9 cellular contexts compared by ENCODE assay signal in genomic region chr2:55779459-55780421, GRCh38.
DNase-seq lines count a peak whose midpoint lies in the region; ATAC-seq and TF ChIP-seq lines count a peak whose summit lies in the region.
"Had no signal": no experiment of that assay in that cellular context is flagged by ENCODE, and none has a peak within 500 bp of the region (broad histone marks: within the 10 kb centered on the region; RNA-seq: fewer than 3 reads in every experiment).

No MANE protein-coding gene starts in this region.

- H4K20me1 ChIP-seq in PC-9 (ENCODE audit: insufficient read depth): no peaks in the 10 kb centered on the region

- H3K36me3 ChIP-seq in PC-9 (ENCODE audit: low read depth) (no peaks in the 10 kb centered on the region), skeletal muscle satellite cell (ENCODE audit: insufficient read depth, low read length) (no peaks in the 10 kb centered on the region)

- TSS peak; percentile 86 for BruUV-seq in PC-9 (replicated peaks; lab: Mats Ljungman, UMichigan)

- POLR2A ChIA-PET in PC-9 (lab: Charles Lee; ENCODE audit: unreplicated experiment): no interaction called here

- H3K9me2 ChIP-seq in PC-9 (ENCODE audit: insufficient read depth): no peaks in the 10 kb centered on the region; the same call in none of the 2 replicates

- H3K4me3 ChIP-seq in PC-9 (no peak overlapping the region), skeletal muscle satellite cell (ENCODE audit: low read length) (no peak overlapping the region)

- H3K79me2 ChIP-seq in PC-9 (ENCODE audit: low read depth): no peaks in the 10 kb centered on the region

- H3K27ac ChIP-seq in PC-9: 0 out of 2 replicates have a peak overlapping the region, but pooled peaks have one; percentile 9
- H3K27ac ChIP-seq in epithelial cell of prostate: peak overlapping the region; percentile 92

- DNase-seq in PC-9 (peak; percentile 60 to 87), epithelial cell of prostate (ENCODE audit: low read depth, low spot score) (peak; percentile 89), head of caudate nucleus (no peak), NCI-H1092 (lab: John Stamatoyannopoulos, UW) (no peak), NCI-H526 treated with DMSO at 0.1 percent for 48 hours (lab: John Stamatoyannopoulos, UW) (no peak), DMS 273 (lab: John Stamatoyannopoulos, UW; ENCODE audit: unreplicated experiment) (no peak)
- DNase-seq: occipital lobe had no signal

- peaks cover 15% of the 10 kb centered on the region for H3K4me1 ChIP-seq in PC-9 (replicated peaks; ENCODE audit: insufficient read depth)
- peaks cover 18% of the 10 kb centered on the region for H3K4me1 ChIP-seq in skeletal muscle satellite cell (ENCODE audit: control insufficient read depth, insufficient read depth, low read length)

- H3F3A ChIP-seq in PC-9 (ENCODE audit: insufficient read depth, low read depth): 0 out of 2 replicates have a peak, but pooled peaks cover 4% of the 10 kb centered on the region

- no peak for TF ChIP-seq CTCF in PC-9 (conservative IDR thresholded peaks at IDR 0.05)

- intact Hi-C loops in PC-9 (cut with micrococcal nuclease; ENCODE audit: unreplicated experiment) (loop anchor here (2.0 kb wide), 1 partner anchor 83 kb away; no protein-coding TSS in a partner anchor), head of caudate nucleus (cut with DNase I) (no loop called here)

- peaks cover 4% of the 10 kb centered on the region; the same call in 1 of the 2 replicates for H3K9me3 ChIP-seq in PC-9 (ENCODE audit: insufficient read depth, low read depth)
- H3K9me3 ChIP-seq in skeletal muscle satellite cell (replicated peaks; ENCODE audit: low read length): no peaks in the 10 kb centered on the region

- CTCF ChIA-PET in PC-9 (lab: Charles Lee): interaction anchor here (1.2 kb wide), 1 partner anchor 182 kb away, joined by 3 read pairs; no protein-coding TSS in a partner anchor

- H3K9ac ChIP-seq in skeletal muscle satellite cell (ENCODE audit: low read depth, low read length): peak overlapping the region; percentile 37

- H3K4me2 ChIP-seq in PC-9: peak overlapping the region; percentile 26
- H3K4me2 ChIP-seq in skeletal muscle satellite cell (ENCODE audit: low read length): peak overlapping the region; percentile 41

- H3K27me3 ChIP-seq in PC-9 (ENCODE audit: insufficient read depth, low read depth): no peaks in the 10 kb centered on the region
- no peaks in the 10 kb centered on the region for H3K27me3 ChIP-seq in skeletal muscle satellite cell (ENCODE audit: control insufficient read depth, insufficient read depth, low read length)

- peak overlapping the region; percentile 4; the same call in 1 of the 2 replicates for H2AFZ ChIP-seq in PC-9

- ATAC-seq in GM18511 (IDR thresholded peaks at IDR 0.05; ENCODE audit: unreplicated experiment): peak; percentile 28

Comparison
In these comparisons a context has a peak if more than half of its experiments do, and no peak if none do; other contexts are left out.
1. DNase-seq: peak in PC-9 (2 of 2) and epithelial cell of prostate (single experiment); none in head of caudate nucleus (0 of 42), NCI-H1092 (single experiment), NCI-H526 treated with DMSO at 0.1 percent for 48 hours (single experiment) and DMS 273 (single experiment).